ENCODE assay signal across 1 cellular context in the genomic region with DNA sequence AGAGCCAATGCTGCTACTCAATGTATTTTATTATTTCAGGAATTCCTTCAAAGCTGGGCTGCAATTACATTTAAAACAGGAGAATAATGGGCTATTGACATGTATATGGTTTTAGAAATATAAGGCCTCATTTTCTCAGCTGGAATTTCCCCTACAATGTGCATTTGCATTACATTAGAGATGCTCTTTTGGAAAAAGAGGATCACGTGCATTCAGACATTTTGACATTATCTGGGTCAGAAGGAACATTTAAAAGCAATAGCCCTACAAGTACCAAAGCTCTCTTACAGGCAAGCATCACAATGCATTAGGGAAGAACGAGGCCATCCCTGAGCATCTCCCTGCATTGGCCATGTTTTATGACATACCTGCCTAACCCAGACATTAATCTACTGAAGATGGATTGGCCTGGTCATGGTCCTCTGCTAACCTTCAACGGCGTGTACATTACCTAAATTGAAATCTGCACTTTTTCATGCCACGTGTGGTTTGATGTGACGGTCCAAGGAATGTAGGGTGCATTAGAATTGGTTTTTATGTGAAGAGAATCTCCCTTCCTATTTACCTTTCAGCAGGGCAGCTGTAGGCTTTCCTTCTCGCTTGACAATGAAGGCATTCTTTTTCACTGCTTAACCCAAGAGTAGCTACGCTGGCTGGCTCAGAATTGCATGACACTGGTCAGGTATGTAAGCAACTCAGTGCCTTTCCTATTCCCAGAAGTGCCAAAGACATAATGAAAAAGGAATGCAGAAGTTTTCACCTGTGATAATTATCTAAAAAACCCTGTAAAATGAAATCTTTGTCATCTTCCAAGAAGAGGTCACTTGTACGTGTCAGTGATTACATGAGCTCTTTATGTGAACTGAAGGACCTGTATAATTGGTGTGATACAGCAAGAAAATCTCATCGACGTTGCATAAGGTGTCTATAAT.
A peak's percentile ranks its signal among the peaks of the same experiment; 100 is the strongest.
TF ChIP-seq lines count a peak whose summit lies in the region.

No MANE protein-coding gene starts in this region.

TF ChIP-seq in WTC11, 78 proteins besides CTCF, POLR2A, EP300 and RAD21 (continued from another document):
- TF ChIP-seq, protein P1, sequence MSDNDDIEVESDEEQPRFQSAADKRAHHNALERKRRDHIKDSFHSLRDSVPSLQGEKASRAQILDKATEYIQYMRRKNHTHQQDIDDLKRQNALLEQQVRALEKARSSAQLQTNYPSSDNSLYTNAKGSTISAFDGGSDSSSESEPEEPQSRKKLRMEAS (CRISPR knock-in tag; IDR thresholded peaks at IDR 0.05): peak; percentile 49; the same call in 1 of the 2 replicates
- TF ChIP-seq, protein P2, sequence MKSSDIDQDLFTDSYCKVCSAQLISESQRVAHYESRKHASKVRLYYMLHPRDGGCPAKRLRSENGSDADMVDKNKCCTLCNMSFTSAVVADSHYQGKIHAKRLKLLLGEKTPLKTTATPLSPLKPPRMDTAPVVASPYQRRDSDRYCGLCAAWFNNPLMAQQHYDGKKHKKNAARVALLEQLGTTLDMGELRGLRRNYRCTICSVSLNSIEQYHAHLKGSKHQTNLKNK (CRISPR knock-in tag; IDR thresholded peaks at IDR 0.05): no peak
- TF ChIP-seq NFE2L1 (CRISPR knock-in tag; IDR thresholded peaks at IDR 0.05) (no peak; the same call in 1 of the 2 replicates), RELA (CRISPR knock-in tag; IDR thresholded peaks at IDR 0.05; ENCODE audit: borderline replicate concordance) (no peak), SP1 (CRISPR knock-in tag; conservative IDR thresholded peaks at IDR 0.05) (no peak), ZNF396 (CRISPR knock-in tag; IDR thresholded peaks at IDR 0.05; ENCODE audit: borderline replicate concordance) (no peak)
- TF ChIP-seq, protein P3, sequence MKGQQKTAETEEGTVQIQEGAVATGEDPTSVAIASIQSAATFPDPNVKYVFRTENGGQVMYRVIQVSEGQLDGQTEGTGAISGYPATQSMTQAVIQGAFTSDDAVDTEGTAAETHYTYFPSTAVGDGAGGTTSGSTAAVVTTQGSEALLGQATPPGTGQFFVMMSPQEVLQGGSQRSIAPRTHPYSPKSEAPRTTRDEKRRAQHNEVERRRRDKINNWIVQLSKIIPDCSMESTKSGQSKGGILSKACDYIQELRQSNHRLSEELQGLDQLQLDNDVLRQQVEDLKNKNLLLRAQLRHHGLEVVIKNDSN (CRISPR knock-in tag; IDR thresholded peaks at IDR 0.05): peak; percentile 74
- TF ChIP-seq, protein P4, sequence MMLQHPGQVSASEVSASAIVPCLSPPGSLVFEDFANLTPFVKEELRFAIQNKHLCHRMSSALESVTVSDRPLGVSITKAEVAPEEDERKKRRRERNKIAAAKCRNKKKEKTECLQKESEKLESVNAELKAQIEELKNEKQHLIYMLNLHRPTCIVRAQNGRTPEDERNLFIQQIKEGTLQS (CRISPR knock-in tag; conservative IDR thresholded peaks at IDR 0.05): no peak
- TF ChIP-seq, protein P5, sequence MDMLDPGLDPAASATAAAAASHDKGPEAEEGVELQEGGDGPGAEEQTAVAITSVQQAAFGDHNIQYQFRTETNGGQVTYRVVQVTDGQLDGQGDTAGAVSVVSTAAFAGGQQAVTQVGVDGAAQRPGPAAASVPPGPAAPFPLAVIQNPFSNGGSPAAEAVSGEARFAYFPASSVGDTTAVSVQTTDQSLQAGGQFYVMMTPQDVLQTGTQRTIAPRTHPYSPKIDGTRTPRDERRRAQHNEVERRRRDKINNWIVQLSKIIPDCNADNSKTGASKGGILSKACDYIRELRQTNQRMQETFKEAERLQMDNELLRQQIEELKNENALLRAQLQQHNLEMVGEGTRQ (CRISPR knock-in tag; IDR thresholded peaks at IDR 0.05): peak; percentile 79
- TF ChIP-seq, protein P6, sequence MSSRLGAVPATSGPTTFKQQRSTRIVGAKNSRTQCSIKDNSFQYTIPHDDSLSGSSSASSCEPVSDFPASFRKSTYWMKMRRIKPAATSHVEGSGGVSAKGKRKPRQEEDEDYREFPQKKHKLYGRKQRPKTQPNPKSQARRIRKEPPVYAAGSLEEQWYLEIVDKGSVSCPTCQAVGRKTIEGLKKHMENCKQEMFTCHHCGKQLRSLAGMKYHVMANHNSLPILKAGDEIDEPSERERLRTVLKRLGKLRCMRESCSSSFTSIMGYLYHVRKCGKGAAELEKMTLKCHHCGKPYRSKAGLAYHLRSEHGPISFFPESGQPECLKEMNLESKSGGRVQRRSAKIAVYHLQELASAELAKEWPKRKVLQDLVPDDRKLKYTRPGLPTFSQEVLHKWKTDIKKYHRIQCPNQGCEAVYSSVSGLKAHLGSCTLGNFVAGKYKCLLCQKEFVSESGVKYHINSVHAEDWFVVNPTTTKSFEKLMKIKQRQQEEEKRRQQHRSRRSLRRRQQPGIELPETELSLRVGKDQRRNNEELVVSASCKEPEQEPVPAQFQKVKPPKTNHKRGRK (CRISPR knock-in tag; IDR thresholded peaks at IDR 0.05; ENCODE audit: borderline replicate concordance): no peak
- TF ChIP-seq, protein P7, sequence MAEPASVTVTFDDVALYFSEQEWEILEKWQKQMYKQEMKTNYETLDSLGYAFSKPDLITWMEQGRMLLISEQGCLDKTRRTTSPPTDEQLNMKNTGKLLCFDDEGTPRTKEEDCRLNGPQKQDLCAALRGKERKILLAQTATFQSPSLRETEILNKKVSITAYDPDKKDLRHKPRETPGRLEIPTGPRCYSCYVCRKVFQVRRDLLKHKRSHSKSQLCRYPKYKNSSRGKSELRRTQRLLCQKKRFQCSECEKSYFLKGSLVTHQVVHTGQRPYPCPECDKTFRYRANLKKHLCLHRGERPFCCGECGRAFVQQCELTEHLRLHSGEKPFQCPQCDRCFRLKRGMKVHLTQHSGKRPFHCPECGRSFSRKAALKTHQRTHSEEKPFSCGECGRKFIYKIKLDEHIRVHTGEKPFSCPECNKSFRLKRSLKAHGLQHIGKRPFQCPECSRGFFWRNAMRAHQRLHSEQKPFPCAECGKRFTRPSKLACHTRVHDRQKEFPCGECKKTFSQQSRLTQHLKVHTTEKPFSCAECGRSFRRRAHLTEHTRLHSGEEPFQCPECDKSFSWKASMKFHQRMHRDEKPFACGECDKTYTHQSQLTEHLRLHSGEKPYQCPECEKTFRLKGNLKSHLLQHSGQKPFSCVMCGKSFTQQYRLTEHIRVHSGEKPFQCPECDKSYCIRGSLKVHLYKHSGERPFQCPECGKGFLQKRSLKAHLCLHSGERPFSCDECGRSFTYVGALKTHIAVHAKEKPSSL (CRISPR knock-in tag; conservative IDR thresholded peaks at IDR 0.05): no peak
TF ChIP-seq in WTC11: peak in this region for 5.
